Comparison of ENCODE assay signal across 9 cellular contexts in genomic region chr3:27714692-27715453, GRCh38. TPM values are rescaled to one million over a fixed set of nuclear protein-coding genes. Genes with fewer than 3 reads are reported as not detected.
A peak's percentile ranks its signal among the peaks of the same experiment; 100 is the strongest.
DNase-seq lines count a peak whose midpoint lies in the region; ATAC-seq and TF ChIP-seq lines count a peak whose summit lies in the region.
"Had no signal": no experiment of that assay in that cellular context is flagged by ENCODE, and none has a peak within 500 bp of the region (broad histone marks: within the 10 kb centered on the region; RNA-seq: fewer than 3 reads in every experiment).

No MANE protein-coding gene starts in this region.

- H3K36me3 ChIP-seq in cardiac muscle cell (no peaks in the 10 kb centered on the region), left lung (no peaks in the 10 kb centered on the region)

- no peak for TF ChIP-seq CTCF in cardiac muscle cell (IDR thresholded peaks at IDR 0.05; ENCODE audit: low read depth, low read length)
- TF ChIP-seq CTCF in left lung (IDR thresholded peaks at IDR 0.05) = no peak
- no peak for TF ChIP-seq CTCF in type B pancreatic cell (conservative IDR thresholded peaks at IDR 0.05)

- H3K27me3 Mint-ChIP-seq in activated T-helper 2 cell treated with anti-CD3 and anti-CD28 coated beads, Interferon-gamma antibody, Interleukin-2, Interleukin-4, amounts not matched to agents 10 μg/mL and 5 μg/mL and 100 μg/mL, durations not matched to agents 14 hours and 24 hours and 36 hours (ENCODE audit: low read depth) = peaks cover 67% of the 10 kb centered on the region
- H3K27me3 Mint-ChIP-seq in type B pancreatic cell = peaks cover 94% of the 10 kb centered on the region

- H3K9me3 ChIP-seq in cardiac muscle cell (ENCODE audit: low read depth) = no peaks in the 10 kb centered on the region
- H3K9me3 ChIP-seq in left lung = no peaks in the 10 kb centered on the region

- H3K4me3 Mint-ChIP-seq in activated T-helper 2 cell treated with anti-CD3 and anti-CD28 coated beads, Interferon-gamma antibody, Interleukin-2, Interleukin-4, amounts not matched to agents 10 μg/mL and 5 μg/mL and 100 μg/mL, durations not matched to agents 14 hours and 24 hours and 36 hours (ENCODE audit: low read depth) = peak overlapping the region; percentile 93
- peak overlapping the region; percentile 96 for H3K4me3 Mint-ChIP-seq in type B pancreatic cell

- H3K27me3 ChIP-seq in cardiac muscle cell = peaks cover 78% of the 10 kb centered on the region
- peaks cover 52 to 93% of the 10 kb centered on the region in 2 donors for H3K27me3 ChIP-seq in left lung

- intact Hi-C loops in cardiac septum (cut with DNase I) (loop anchor here (5.0 kb wide), 1 partner anchor 612 kb away; no protein-coding TSS in a partner anchor), left lung (cut with DNase I) (loop anchor here in 1 of 2 donors (10.0 kb wide), 1 partner anchor 620 kb away; no protein-coding TSS in a partner anchor)
- intact Hi-C loops in activated T-helper 2 cell treated with anti-CD3 and anti-CD28 coated beads, Interferon-gamma antibody, Interleukin-2, Interleukin-4, amounts not matched to agents 10 μg/mL and 5 μg/mL and 100 μg/mL, durations not matched to agents 14 hours and 24 hours and 36 hours (cut with micrococcal nuclease) = loop anchor here (1.0 to 5.0 kb wide), 2 partner anchors 14 to 632 kb away; partner anchors contain the start of genes AZI2 and ZCWPW2

- peaks cover 25% of the 10 kb centered on the region for H3K36me3 Mint-ChIP-seq in activated T-helper 2 cell treated with anti-CD3 and anti-CD28 coated beads, Interferon-gamma antibody, Interleukin-2, Interleukin-4, amounts not matched to agents 10 μg/mL and 5 μg/mL and 100 μg/mL, durations not matched to agents 14 hours and 24 hours and 36 hours (ENCODE audit: low read depth)
- no peaks in the 10 kb centered on the region for H3K36me3 Mint-ChIP-seq in type B pancreatic cell

- DNase-seq in cardiac muscle cell (ENCODE audit: low read depth in 1 of 2, low spot score in 1 of 2) (peak in 1 of 2 donors; percentile 68), cardiac septum (ENCODE audit: low spot score) (no peak), left lung (peak in 1 of 2 donors; percentile 84), type B pancreatic cell (ENCODE audit: extremely low spot score, unreplicated experiment) (no peak), T-helper 9 cell (no peak)
- DNase-seq in activated T-helper 2 cell treated with anti-CD3 and anti-CD28 coated beads, Interferon-gamma antibody, Interleukin-2, Interleukin-4, amounts not matched to agents 10 μg/mL and 5 μg/mL and 100 μg/mL, durations not matched to agents 14 hours and 24 hours and 36 hours (ENCODE audit: low spot score) = no peak

- H3K4me3 ChIP-seq in cardiac muscle cell (peak overlapping the region; percentile 20), left lung (peak overlapping the region in 1 of 2 donors; percentile 11)

- H3K27ac Mint-ChIP-seq in activated T-helper 2 cell treated with anti-CD3 and anti-CD28 coated beads, Interferon-gamma antibody, Interleukin-2, Interleukin-4, amounts not matched to agents 10 μg/mL and 5 μg/mL and 100 μg/mL, durations not matched to agents 14 hours and 24 hours and 36 hours = no peak overlapping the region
- no peak overlapping the region for H3K27ac Mint-ChIP-seq in type B pancreatic cell

- ATAC-seq in left lung = peak; percentile 69
- ATAC-seq in HG02870 (IDR thresholded peaks at IDR 0.05; ENCODE audit: unreplicated experiment) = no peak
- ATAC-seq in HG02981 (IDR thresholded peaks at IDR 0.05; ENCODE audit: unreplicated experiment) = no peak
- ATAC-seq: left lobe of liver had no signal

- H3K4me1 ChIP-seq in cardiac muscle cell (ENCODE audit: low read depth) (peaks cover 8% of the 10 kb centered on the region), left lung (peaks cover 16 to 33% of the 10 kb centered on the region in 2 donors)

- no peaks in the 10 kb centered on the region for H3K9me3 Mint-ChIP-seq in activated T-helper 2 cell treated with anti-CD3 and anti-CD28 coated beads, Interferon-gamma antibody, Interleukin-2, Interleukin-4, amounts not matched to agents 10 μg/mL and 5 μg/mL and 100 μg/mL, durations not matched to agents 14 hours and 24 hours and 36 hours
- peaks cover 5% of the 10 kb centered on the region for H3K9me3 Mint-ChIP-seq in type B pancreatic cell

- H3K27ac ChIP-seq in cardiac muscle cell = no peak overlapping the region
- H3K27ac ChIP-seq in left lung = no peak overlapping the region

- H3K4me1 Mint-ChIP-seq in activated T-helper 2 cell treated with anti-CD3 and anti-CD28 coated beads, Interferon-gamma antibody, Interleukin-2, Interleukin-4, amounts not matched to agents 10 μg/mL and 5 μg/mL and 100 μg/mL, durations not matched to agents 14 hours and 24 hours and 36 hours (ENCODE audit: low read depth) = peaks cover 37% of the 10 kb centered on the region
- peaks cover 26% of the 10 kb centered on the region for H3K4me1 Mint-ChIP-seq in type B pancreatic cell (ENCODE audit: unreplicated experiment)

RNA-seq across cellular contexts. Expression of gene EOMES, which starts 7.2 kb away (rescaled TPM):
- 0.11 TPM in 1 of 2 replicates, not detected in the other for total RNA-seq in cardiac muscle cell
- 0.34 TPM in 1 of 2 replicates, not detected in the other for polyA plus RNA-seq in cardiac muscle cell
- not detected for total RNA-seq in cardiac septum
- total RNA-seq in activated T-helper 2 cell treated with anti-CD3 and anti-CD28 coated beads, Interferon-gamma antibody, Interleukin-2, Interleukin-4, amounts not matched to agents 10 μg/mL and 5 μg/mL and 100 μg/mL, durations not matched to agents 14 hours and 24 hours and 36 hours = 5.2 and 5.6 TPM in 2 replicates
- under 1 TPM; 0.26 to 0.94 TPM for total RNA-seq in left lung
- total RNA-seq in type B pancreatic cell (ENCODE audit: low replicate concordance) = not detected in 2 replicates
